Comparison of ENCODE assay signal across 28 cellular contexts in genomic region chr12:127832172-127832571, GRCh38.
"Had no signal": no experiment of that assay in that cellular context is flagged by ENCODE, and none has a peak within 500 bp of the region (broad histone marks: within the 10 kb centered on the region; RNA-seq: fewer than 3 reads in every experiment).

No MANE protein-coding gene starts in this region.

- H3K9me3 ChIP-seq: colonic mucosa, esophagus muscularis mucosa, esophagus squamous epithelium, gastrocnemius medialis, gastroesophageal sphincter, heart left ventricle, heart right ventricle had no signal

- H3K27me3 ChIP-seq: colonic mucosa, dorsolateral prefrontal cortex, esophagus squamous epithelium, foreskin keratinocyte, gastrocnemius medialis, gastroesophageal sphincter, heart left ventricle, heart right ventricle had no signal

- H3K4me3 ChIP-seq: colonic mucosa, coronary artery, dorsolateral prefrontal cortex, esophagus muscularis mucosa, esophagus squamous epithelium, gastrocnemius medialis, gastroesophageal sphincter, heart left ventricle, heart right ventricle had no signal

- DNase-seq: colonic mucosa; cortex of kidney; dermis blood vessel endothelial cell; dorsolateral prefrontal cortex; effector CD4-positive, alpha-beta T cell; effector CD8-positive, alpha-beta T cell; effector memory CD4-positive, alpha-beta T cell; effector memory CD8-positive, alpha-beta T cell; endodermal cell; erythroblast; esophagus squamous epithelium; foreskin fibroblast; foreskin keratinocyte; foreskin melanocyte; gastrocnemius medialis; glutamatergic neuron; head of caudate nucleus; heart left ventricle; heart right ventricle had no signal

- H3K4me1 ChIP-seq: colonic mucosa, foreskin keratinocyte, gastrocnemius medialis had no signal

- FAIRE-seq: colon, endometrium, endothelial cell of umbilical vein, frontal cortex had no signal

- H3K27ac ChIP-seq: colonic mucosa, coronary artery, dorsolateral prefrontal cortex, epithelial cell of prostate, esophagus muscularis mucosa, esophagus squamous epithelium, foreskin keratinocyte, gastrocnemius medialis, gastroesophageal sphincter, heart left ventricle, heart right ventricle had no signal

- H3K36me3 ChIP-seq: colonic mucosa, esophagus muscularis mucosa, esophagus squamous epithelium, gastrocnemius medialis, gastroesophageal sphincter, heart left ventricle, heart right ventricle had no signal

- ATAC-seq: effector memory CD8-positive, alpha-beta T cell; esophagus mucosa; foreskin keratinocyte; gastrocnemius medialis; gastroesophageal sphincter; heart left ventricle; heart right ventricle had no signal
